15 cellular contexts compared by ENCODE assay signal in genomic region chr7:139421123-139421522, GRCh38.
DNase-seq lines count a peak whose midpoint lies in the region; ATAC-seq and TF ChIP-seq lines count a peak whose summit lies in the region.
"Had no signal": no experiment of that assay in that cellular context is flagged by ENCODE, and none has a peak within 500 bp of the region (broad histone marks: within the 10 kb centered on the region; RNA-seq: fewer than 3 reads in every experiment).

No MANE protein-coding gene starts in this region.

- H3K4me3 Mint-ChIP-seq in activated naive CD4-positive, alpha-beta T cell treated with anti-CD3 and anti-CD28 coated beads, Interleukin-2, amount 50 U/mL, for 24 hours: no peak overlapping the region
- no peak overlapping the region for H3K4me3 Mint-ChIP-seq in T-helper 17 cell
- H3K4me3 Mint-ChIP-seq in mesothelial cell of epicardium: no peak overlapping the region
- H3K4me3 Mint-ChIP-seq: CD8-positive, alpha-beta memory T cell; GM23338 had no signal

- no peak for ATAC-seq in T-helper 17 cell
- ATAC-seq in sciatic nerve: no peak
- ATAC-seq: GM23338 had no signal

- peaks cover 55% of the 10 kb centered on the region for H3K36me3 ChIP-seq in A673 (ENCODE audit: insufficient read depth, low read length, poor library complexity, severe bottlenecking)

- no peaks in the 10 kb centered on the region for H3K4me1 ChIP-seq in A673 (ENCODE audit: insufficient read depth, low read length, poor library complexity, severe bottlenecking)
- H3K4me1 ChIP-seq: BLaER1, Caco-2 had no signal

- H3K27me3 ChIP-seq in A673 (replicated peaks; ENCODE audit: insufficient read depth, low read depth, low read length, poor library complexity): no peaks in the 10 kb centered on the region
- H3K27me3 ChIP-seq: BLaER1 had no signal

- H3K9me3 Mint-ChIP-seq in activated naive CD4-positive, alpha-beta T cell treated with anti-CD3 and anti-CD28 coated beads, Interleukin-2, amount 50 U/mL, for 24 hours: no peaks in the 10 kb centered on the region
- H3K9me3 Mint-ChIP-seq in mesothelial cell of epicardium: no peaks in the 10 kb centered on the region
- H3K9me3 Mint-ChIP-seq: CD8-positive, alpha-beta memory T cell; GM23338 had no signal

- no TSS peak for BruUV-seq in A673 (replicated peaks; lab: Mats Ljungman, UMichigan)

- H3K27ac ChIP-seq in caudate nucleus (ENCODE audit: low read depth, low read length) (peak overlapping the region; percentile 14), A673 (ENCODE audit: low read depth, low read length, poor library complexity, severe bottlenecking) (no peak overlapping the region)
- H3K27ac ChIP-seq: BLaER1 had no signal

- POLR2A ChIA-PET in A673 (lab: Charles Lee; ENCODE audit: low non-redundant PET): no interaction called here

- no peak for DNase-seq in activated naive CD4-positive, alpha-beta T cell treated with Interleukin-2 at 50 U/mL for 16 hours
- DNase-seq in T-helper 17 cell (no peak), caudate nucleus (lab: John Stamatoyannopoulos, UW) (no peak), mesothelial cell of epicardium (ENCODE audit: low spot score in 2 of 2, unreplicated experiment in 2 of 2) (no peak), A673 (ENCODE audit: low spot score) (no peak), sciatic nerve (ENCODE audit: low spot score) (no peak)
- DNase-seq: AML-193; Caco-2; CD8-positive, alpha-beta memory T cell; DND-41; GDM1; H7 had no signal

- no peak overlapping the region for H3K4me3 ChIP-seq in A673 (ENCODE audit: low read depth, low read length, poor library complexity, severe bottlenecking)
- H3K4me3 ChIP-seq: BLaER1, GM23338 had no signal

- no peak for TF ChIP-seq CTCF in mesothelial cell of epicardium (IDR thresholded peaks at IDR 0.05; ENCODE audit: unreplicated experiment)
- no peak for TF ChIP-seq CTCF in A673 (conservative IDR thresholded peaks at IDR 0.05; ENCODE audit: low read depth, low read length)

- peak overlapping the region; percentile 12 for H3K27ac Mint-ChIP-seq in activated naive CD4-positive, alpha-beta T cell treated with anti-CD3 and anti-CD28 coated beads, Interleukin-2, amount 50 U/mL, for 24 hours
- H3K27ac Mint-ChIP-seq in T-helper 17 cell: peak overlapping the region; percentile 9
- peak overlapping the region; percentile 67 for H3K27ac Mint-ChIP-seq in mesothelial cell of epicardium
- H3K27ac Mint-ChIP-seq: GM23338 had no signal

- H3K9me3 ChIP-seq in T-helper 17 cell (ENCODE audit: control insufficient read depth, low read length, poor library complexity, severe bottlenecking) (no peaks in the 10 kb centered on the region), A673 (ENCODE audit: low read depth, low read length, poor library complexity, severe bottlenecking) (no peaks in the 10 kb centered on the region)
- H3K9me3 ChIP-seq: BLaER1, Caco-2 had no signal

- CTCF ChIA-PET in A673 (lab: Charles Lee): no interaction called here

- peaks cover 26% of the 10 kb centered on the region for H3K36me3 Mint-ChIP-seq in activated naive CD4-positive, alpha-beta T cell treated with anti-CD3 and anti-CD28 coated beads, Interleukin-2, amount 50 U/mL, for 24 hours
- H3K36me3 Mint-ChIP-seq in T-helper 17 cell (ENCODE audit: low read depth) (peaks cover 13% of the 10 kb centered on the region), mesothelial cell of epicardium (peaks cover 34% of the 10 kb centered on the region)

- H3K27me3 Mint-ChIP-seq in activated naive CD4-positive, alpha-beta T cell treated with anti-CD3 and anti-CD28 coated beads, Interleukin-2, amount 50 U/mL, for 24 hours: no peaks in the 10 kb centered on the region
- H3K27me3 Mint-ChIP-seq in T-helper 17 cell (no peaks in the 10 kb centered on the region), mesothelial cell of epicardium (ENCODE audit: low read depth) (no peaks in the 10 kb centered on the region)
- H3K27me3 Mint-ChIP-seq: CD8-positive, alpha-beta memory T cell had no signal

- intact Hi-C loops in A673 (cut with micrococcal nuclease; ENCODE audit: unreplicated experiment) (no loop called here), sciatic nerve (cut with DNase I) (no loop called here)

- no peaks in the 10 kb centered on the region for H3K4me1 Mint-ChIP-seq in activated naive CD4-positive, alpha-beta T cell treated with anti-CD3 and anti-CD28 coated beads, Interleukin-2, amount 50 U/mL, for 24 hours
- H3K4me1 Mint-ChIP-seq in T-helper 17 cell (peaks cover 14% of the 10 kb centered on the region), mesothelial cell of epicardium (peaks cover 26% of the 10 kb centered on the region)
- H3K4me1 Mint-ChIP-seq: GM23338 had no signal

Comparison
In these comparisons a context has a peak if more than half of its experiments do, and no peak if none do; other contexts are left out.
1. H3K27ac Mint-ChIP-seq: peak in every context shown above with its lines; median percentile 67 in mesothelial cell of epicardium; 12 in activated naive CD4-positive, alpha-beta T cell treated with anti-CD3 and anti-CD28 coated beads, Interleukin-2, amount 50 U/mL, for 24 hours; 9 in T-helper 17 cell.